ENCODE assay signal across 9 cellular contexts in genomic region chr1:41404308-41404755, GRCh38. TPM values are rescaled to one million over a fixed set of nuclear protein-coding genes. Genes with fewer than 3 reads are reported as not detected.
A peak's percentile ranks its signal among the peaks of the same experiment; 100 is the strongest.
DNase-seq lines count a peak whose midpoint lies in the region; ATAC-seq and TF ChIP-seq lines count a peak whose summit lies in the region.
"Had no signal": no experiment of that assay in that cellular context is flagged by ENCODE, and none has a peak within 500 bp of the region (broad histone marks: within the 10 kb centered on the region; RNA-seq: fewer than 3 reads in every experiment).

No MANE protein-coding gene starts in this region.

- ATAC-seq in central memory CD8-positive, alpha-beta T cell (replicated peaks; ENCODE audit: extremely low read depth, poor library complexity, severe bottlenecking), result peak; percentile 74
- ATAC-seq in left lobe of liver, result no peak

- no peaks in the 10 kb centered on the region for H3K36me3 ChIP-seq in ascending aorta

- no peak overlapping the region for H3K4me3 ChIP-seq in ascending aorta

- peaks cover 4% of the 10 kb centered on the region for H3K9me3 Mint-ChIP-seq in activated naive CD4-positive, alpha-beta T cell treated with anti-CD3 and anti-CD28 coated beads, Interleukin-2, amount 10 ng/mL, durations not matched to agents 7 days and 5 days
- no peaks in the 10 kb centered on the region for H3K9me3 Mint-ChIP-seq in central memory CD8-positive, alpha-beta T cell

- no peaks in the 10 kb centered on the region for H3K9me3 ChIP-seq in ascending aorta

- peaks cover 85% of the 10 kb centered on the region for H3K27me3 Mint-ChIP-seq in activated naive CD4-positive, alpha-beta T cell treated with anti-CD3 and anti-CD28 coated beads, Interleukin-2, amount 10 ng/mL, durations not matched to agents 7 days and 5 days
- H3K27me3 Mint-ChIP-seq in central memory CD8-positive, alpha-beta T cell, result peaks cover 60% of the 10 kb centered on the region

- H3K4me1 ChIP-seq in ascending aorta, result peaks cover 0 to 7% of the 10 kb centered on the region in 2 donors

- H3K27ac Mint-ChIP-seq in activated naive CD4-positive, alpha-beta T cell treated with anti-CD3 and anti-CD28 coated beads, Interleukin-2, amount 10 ng/mL, durations not matched to agents 7 days and 5 days, result no peak overlapping the region
- no peak overlapping the region for H3K27ac Mint-ChIP-seq in central memory CD8-positive, alpha-beta T cell (ENCODE audit: low read depth)
- H3K27ac Mint-ChIP-seq: T-cell had no signal

- H3K36me3 Mint-ChIP-seq in activated naive CD4-positive, alpha-beta T cell treated with anti-CD3 and anti-CD28 coated beads, Interleukin-2, amount 10 ng/mL, durations not matched to agents 7 days and 5 days, result no peaks in the 10 kb centered on the region
- peaks cover 2% of the 10 kb centered on the region for H3K36me3 Mint-ChIP-seq in central memory CD8-positive, alpha-beta T cell (ENCODE audit: insufficient read depth)
- H3K36me3 Mint-ChIP-seq: T-cell had no signal

- no peaks in the 10 kb centered on the region for H3K27me3 ChIP-seq in ascending aorta

- peak; percentile 46 for DNase-seq in activated naive CD4-positive, alpha-beta T cell treated with anti-CD3 and anti-CD28 coated beads, Interleukin-2, amount 10 ng/mL, durations not matched to agents 7 days and 5 days
- DNase-seq in activated naive CD4-positive, alpha-beta T cell (lab: John Stamatoyannopoulos, UW), result no peak
- peak; percentile 97 to 99 for DNase-seq in NCI-H524 (lab: John Stamatoyannopoulos, UW)
- DNase-seq in central memory CD8-positive, alpha-beta T cell (ENCODE audit: low spot score in 2 of 2), result peak in 1 of 2 donors; percentile 32
- DNase-seq in stimulated activated CD8-positive, alpha-beta memory T cell treated with anti-CD3 and anti-CD28 coated beads, Interleukin-4, amount 100 ng/mL, for 48 hours, result peak; percentile 50
- DNase-seq in left lobe of liver (ENCODE audit: low spot score), result no peak
- no peak for DNase-seq in cortex of kidney (lab: John Stamatoyannopoulos, UW)
- DNase-seq in ascending aorta (ENCODE audit: low spot score in 2 of 2), result no peak

- no peak for TF ChIP-seq CTCF in ascending aorta (IDR thresholded peaks at IDR 0.05)

- CTCF ChIA-PET in activated naive CD4-positive, alpha-beta T cell treated with anti-CD3 and anti-CD28 coated beads, Interleukin-2, amount 10 ng/mL, durations not matched to agents 7 days and 5 days (lab: Charles Lee), result interaction anchor here (0.8 kb wide), 1 partner anchor 28 kb away, joined by 3 read pairs; no protein-coding TSS in a partner anchor

- intact Hi-C loops in ascending aorta (cut with DNase I), result no loop called here

- H3K4me3 Mint-ChIP-seq in activated naive CD4-positive, alpha-beta T cell treated with anti-CD3 and anti-CD28 coated beads, Interleukin-2, amount 10 ng/mL, durations not matched to agents 7 days and 5 days, result no peak overlapping the region
- no peak overlapping the region for H3K4me3 Mint-ChIP-seq in central memory CD8-positive, alpha-beta T cell
- H3K4me3 Mint-ChIP-seq: T-cell had no signal

- H3K4me1 Mint-ChIP-seq in activated naive CD4-positive, alpha-beta T cell treated with anti-CD3 and anti-CD28 coated beads, Interleukin-2, amount 10 ng/mL, durations not matched to agents 7 days and 5 days, result peaks cover 2% of the 10 kb centered on the region
- no peaks in the 10 kb centered on the region for H3K4me1 Mint-ChIP-seq in central memory CD8-positive, alpha-beta T cell
- H3K4me1 Mint-ChIP-seq: T-cell had no signal

- H3K27ac ChIP-seq in ascending aorta, result no peak overlapping the region

RNA-seq across cellular contexts. Expression of gene FOXO6, which starts 43.1 kb away (rescaled TPM):
- total RNA-seq in left lobe of liver, result 0.38 TPM
- total RNA-seq in ascending aorta, result 5.7 TPM

Comparison
In these comparisons a context has a peak if more than half of its experiments do, and no peak if none do; other contexts are left out.
1. DNase-seq: peak in activated naive CD4-positive, alpha-beta T cell treated with anti-CD3 and anti-CD28 coated beads, Interleukin-2, amount 10 ng/mL, durations not matched to agents 7 days and 5 days (single experiment), NCI-H524 (2 of 2) and stimulated activated CD8-positive, alpha-beta memory T cell treated with anti-CD3 and anti-CD28 coated beads, Interleukin-4, amount 100 ng/mL, for 48 hours (single experiment); none in activated naive CD4-positive, alpha-beta T cell (0 of 4), left lobe of liver (single experiment), cortex of kidney (single experiment) and ascending aorta (0 of 2).